In the genomic region with DNA sequence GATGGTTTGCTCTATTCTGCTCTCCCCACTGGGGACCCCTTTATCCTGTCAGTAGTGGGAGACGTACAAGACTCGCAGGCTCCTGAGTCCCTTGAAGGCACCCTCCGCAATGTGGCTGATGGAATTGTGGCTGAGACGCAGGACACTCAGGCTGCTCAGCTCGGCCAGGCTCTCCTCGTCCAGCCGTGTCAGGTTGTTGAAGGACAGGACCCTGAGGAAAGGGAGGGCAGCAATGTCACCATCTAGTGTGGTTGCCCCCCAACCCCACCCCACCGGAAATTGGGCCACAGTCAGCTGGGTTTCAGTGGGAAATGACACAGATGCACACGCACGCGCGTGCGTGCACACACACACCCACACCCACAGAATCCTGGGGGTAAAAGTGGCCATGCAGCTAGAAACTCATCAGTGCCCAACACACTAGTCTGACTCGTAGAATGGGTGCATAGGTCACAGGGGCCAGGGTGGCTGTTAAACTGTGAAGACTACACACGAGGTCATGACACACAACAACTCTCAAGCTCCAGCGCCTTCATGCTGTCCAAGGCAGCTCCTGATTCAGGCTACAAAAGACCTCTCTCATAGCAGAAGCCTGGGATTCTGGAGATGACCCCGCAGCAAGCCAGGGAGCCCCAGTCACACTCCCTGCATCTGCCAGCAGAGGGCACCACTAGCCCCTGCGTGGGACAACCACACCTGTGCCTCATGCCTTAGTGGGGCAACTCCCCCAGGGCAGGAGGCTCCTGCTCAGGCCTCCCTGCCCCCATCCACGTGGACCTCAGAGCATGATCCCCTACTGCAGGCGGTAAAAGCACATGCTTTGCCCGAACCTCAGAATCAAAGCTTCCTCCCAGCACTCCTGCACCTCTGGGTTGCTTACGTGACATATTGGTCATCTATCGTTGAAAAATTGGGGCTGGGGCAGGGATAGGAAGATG, we compare ENCODE assay signal across 8 cellular contexts.
DNase-seq lines count a peak whose midpoint lies in the region; ATAC-seq and TF ChIP-seq lines count a peak whose summit lies in the region.

No MANE protein-coding gene starts in this region.

- TF ChIP-seq CTCF in Peyer's patch (IDR thresholded peaks at IDR 0.05): peak; percentile 39 to 86 (median 84)

- no peak overlapping the region for H3K27ac ChIP-seq in Peyer's patch

- no peak for TF ChIP-seq POLR2A in Peyer's patch (IDR thresholded peaks at IDR 0.05)

- no peak overlapping the region for H3K4me3 ChIP-seq in Peyer's patch

- H3K4me1 ChIP-seq in Peyer's patch: peaks cover 0 to 17% (median 0%) of the 10 kb centered on the region in 4 donors

- peak; percentile 77 for ATAC-seq in HG02623 (IDR thresholded peaks at IDR 0.05; ENCODE audit: unreplicated experiment)

- DNase-seq in NCI-H82 (lab: John Stamatoyannopoulos, UW): peak; percentile 77
- no peak for DNase-seq in NCI-H82 treated with DMSO at 0.1 percent for 48 hours (lab: John Stamatoyannopoulos, UW; ENCODE audit: unreplicated experiment)
- peak; percentile 59 to 86 (median 83) for DNase-seq in Peyer's patch
- DNase-seq in activated effector memory CD4-positive, alpha-beta T cell treated with anti-CD3 and anti-CD28 coated beads, Interleukin-2, amount 50 U/mL, for 16 hours: peak; percentile 91
- peak; percentile 58 for DNase-seq in glomerular visceral epithelial cell (ENCODE audit: extremely low spot score)
- DNase-seq in posterior cingulate gyrus: peak in 8 of 10 donors; percentile 72 to 95 (median 81)
- DNase-seq in ureter (ENCODE audit: low spot score): peak; percentile 62

- H3K9me3 ChIP-seq in Peyer's patch: no peaks in the 10 kb centered on the region

- intact Hi-C loops in posterior cingulate gyrus (cut with DNase I): loop anchor here (5.0 kb wide), 1 partner anchor 410 kb away; no protein-coding TSS in a partner anchor

- H3K27me3 ChIP-seq in Peyer's patch: no peaks in the 10 kb centered on the region

- peaks cover 0 to 63% (median 0%) of the 10 kb centered on the region in 3 donors for H3K36me3 ChIP-seq in Peyer's patch
